ENCODE assay signal across 25 cellular contexts in the genomic region with DNA sequence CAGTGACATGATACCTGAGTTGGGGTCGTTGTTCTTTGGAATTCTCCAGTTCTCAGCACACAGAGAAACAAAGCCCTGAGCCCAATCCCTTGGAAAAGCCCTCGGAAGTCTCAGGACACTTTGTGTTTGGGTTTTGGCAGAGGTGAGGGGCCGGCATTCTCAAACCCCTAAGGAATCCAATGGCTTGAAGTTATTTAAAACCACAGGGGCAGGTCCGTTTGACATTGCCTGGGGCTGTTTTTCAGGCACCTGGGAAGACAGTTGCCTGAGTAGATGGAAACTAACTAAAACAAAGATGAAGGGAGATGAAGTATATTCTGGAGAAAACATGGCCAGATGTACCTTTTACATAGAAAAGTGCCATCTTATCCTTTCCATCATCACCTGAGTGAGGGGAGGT. TPM values are rescaled to one million over a fixed set of nuclear protein-coding genes. Genes with fewer than 3 reads are reported as not detected.
DNase-seq lines count a peak whose midpoint lies in the region; ATAC-seq and TF ChIP-seq lines count a peak whose summit lies in the region.
"Had no signal": no experiment of that assay in that cellular context is flagged by ENCODE, and none has a peak within 500 bp of the region (broad histone marks: within the 10 kb centered on the region; RNA-seq: fewer than 3 reads in every experiment).

No MANE protein-coding gene starts in this region.

- H3K9me2 ChIP-seq in GM23338 (ENCODE audit: insufficient read depth), result peaks cover 4% of the 10 kb centered on the region; the same call in 1 of the 2 replicates

- H3K4ac ChIP-seq in mesendoderm (ENCODE audit: low read depth, low read length), result no peak overlapping the region

- no peak overlapping the region for H2BK15ac ChIP-seq in mesendoderm (replicated peaks; ENCODE audit: low read depth)

- H3K36me3 Mint-ChIP-seq in GM23338 (ENCODE audit: low read depth), result no peaks in the 10 kb centered on the region
- H3K36me3 Mint-ChIP-seq: CD14-positive monocyte; CD4-positive, alpha-beta memory T cell; CD4-positive, CD25-positive, alpha-beta regulatory T cell; CD8-positive, alpha-beta memory T cell had no signal

- no peak overlapping the region for H3K23ac ChIP-seq in mesendoderm (ENCODE audit: low read length)

- H3F3A ChIP-seq in GM23338 (replicated peaks; ENCODE audit: low read depth), result no peaks in the 10 kb centered on the region

- H3K4me3 Mint-ChIP-seq in GM23338, result no peak overlapping the region
- H3K4me3 Mint-ChIP-seq: CD14-positive monocyte; CD4-positive, alpha-beta memory T cell; CD4-positive, CD25-positive, alpha-beta regulatory T cell had no signal

- H3K18ac ChIP-seq in mesendoderm (ENCODE audit: low read length), result no peak overlapping the region

- H2AFZ ChIP-seq in GM23338, result no peak overlapping the region

- H2BK5ac ChIP-seq in mesendoderm (ENCODE audit: low read length), result no peak overlapping the region

- H3K4me1 ChIP-seq in GM23338 (ENCODE audit: insufficient read depth), result peaks cover 19% of the 10 kb centered on the region
- H3K4me1 ChIP-seq in mesendoderm (ENCODE audit: control insufficient read depth, low read depth, low read length), result no peaks in the 10 kb centered on the region
- H3K4me1 ChIP-seq: BE2C had no signal

- no peak overlapping the region for H2AK5ac ChIP-seq in mesendoderm (ENCODE audit: low read length)

- no peak overlapping the region for H3K9ac ChIP-seq in mesendoderm (ENCODE audit: low read length)
- H3K9ac ChIP-seq: BLaER1 had no signal

- DNase-seq in GM23338 (ENCODE audit: low spot score), result peak; percentile 22
- DNase-seq in mesendoderm, result peak; percentile 67
- no peak for DNase-seq in occipital lobe (lab: John Stamatoyannopoulos, UW)
- DNase-seq: 8988T; ACHN; BE2C; C1 segment of cervical spinal cord; CD4-positive, alpha-beta memory T cell; CD4-positive, CD25-positive, alpha-beta regulatory T cell; CD8-positive, alpha-beta memory T cell; COR-L47; DMS 273 treated with DMSO at 0.1 percent for 48 hours; DMS153; DMS53; DMS79; DND-41; EL; GF-D8 had no signal

- no peaks in the 10 kb centered on the region for H3K79me1 ChIP-seq in mesendoderm (ENCODE audit: low read length)

- WGBS in mesendoderm (ENCODE audit: extremely low coverage, insufficient coverage, low lambda C conversion rate), result no CpG with 5 or more reads among the region's 4 CpGs

- no peak overlapping the region for H3K27ac Mint-ChIP-seq in GM23338
- H3K27ac Mint-ChIP-seq: CD4-positive, alpha-beta memory T cell; CD8-positive, alpha-beta memory T cell had no signal

- H3K36me3 ChIP-seq in GM23338 (ENCODE audit: insufficient read depth) (no peaks in the 10 kb centered on the region), mesendoderm (ENCODE audit: control insufficient read depth, insufficient read depth, low read length) (no peaks in the 10 kb centered on the region)
- H3K36me3 ChIP-seq: BE2C, BLaER1 had no signal

- peaks cover 35% of the 10 kb centered on the region for H3K4me1 Mint-ChIP-seq in GM23338

- H3K4me2 ChIP-seq in GM23338 (no peak overlapping the region), mesendoderm (ENCODE audit: low read length) (no peak overlapping the region)
- H3K4me2 ChIP-seq: BLaER1 had no signal

- ATAC-seq in GM23338, result no peak
- no peak for ATAC-seq in GM21723 (IDR thresholded peaks at IDR 0.05; ENCODE audit: unreplicated experiment)
- ATAC-seq in GM21390 (IDR thresholded peaks at IDR 0.05; ENCODE audit: unreplicated experiment), result no peak

- no peak overlapping the region for H3K4me3 ChIP-seq in GM23338
- no peak overlapping the region for H3K4me3 ChIP-seq in mesendoderm (ENCODE audit: low read length)
- H3K4me3 ChIP-seq: BLaER1 had no signal

- H3K27ac ChIP-seq in GM23338 (ENCODE audit: low read depth) (no peak overlapping the region), mesendoderm (ENCODE audit: low read depth, low read length) (no peak overlapping the region)
- H3K27ac ChIP-seq: BLaER1 had no signal

- no peak overlapping the region for H4K5ac ChIP-seq in mesendoderm (ENCODE audit: low read length)

- no peaks in the 10 kb centered on the region for H3K79me2 ChIP-seq in GM23338 (replicated peaks; ENCODE audit: insufficient read depth)
- no peaks in the 10 kb centered on the region for H3K79me2 ChIP-seq in mesendoderm (ENCODE audit: control insufficient read depth, insufficient read depth, low read length)

- TF ChIP-seq CTCF in GM23338 (conservative IDR thresholded peaks at IDR 0.05; ENCODE audit: low read depth in 2 of 2), result no peak

- H4K8ac ChIP-seq in mesendoderm (ENCODE audit: low read depth, low read length), result no peak overlapping the region

- peaks cover 15% of the 10 kb centered on the region for H3K27me3 ChIP-seq in GM23338 (ENCODE audit: insufficient read depth)
- no peaks in the 10 kb centered on the region for H3K27me3 ChIP-seq in mesendoderm (ENCODE audit: insufficient read depth, low read length, poor library complexity)
- H3K27me3 ChIP-seq: BE2C had no signal

- H4K20me1 ChIP-seq in GM23338 (replicated peaks; ENCODE audit: insufficient read depth), result no peaks in the 10 kb centered on the region
- H4K20me1 ChIP-seq: BLaER1 had no signal

- H3K9me3 Mint-ChIP-seq in GM23338, result no peaks in the 10 kb centered on the region; the same call in 1 of the 3 replicates
- H3K9me3 Mint-ChIP-seq: CD4-positive, alpha-beta memory T cell; CD4-positive, CD25-positive, alpha-beta regulatory T cell; CD8-positive, alpha-beta memory T cell had no signal

- H3K27me3 Mint-ChIP-seq in GM23338 (ENCODE audit: insufficient read depth, low read depth, poor library complexity), result peaks cover 8% of the 10 kb centered on the region

- H2BK120ac ChIP-seq in mesendoderm (ENCODE audit: low read depth, low read length), result no peak overlapping the region

- H3K56ac ChIP-seq in mesendoderm (ENCODE audit: low read length), result no peak overlapping the region

TF ChIP-seq in GM23338, 12 proteins besides CTCF, POLR2A, EP300 and RAD21 (continues in another document):
- TF ChIP-seq, protein P1, sequence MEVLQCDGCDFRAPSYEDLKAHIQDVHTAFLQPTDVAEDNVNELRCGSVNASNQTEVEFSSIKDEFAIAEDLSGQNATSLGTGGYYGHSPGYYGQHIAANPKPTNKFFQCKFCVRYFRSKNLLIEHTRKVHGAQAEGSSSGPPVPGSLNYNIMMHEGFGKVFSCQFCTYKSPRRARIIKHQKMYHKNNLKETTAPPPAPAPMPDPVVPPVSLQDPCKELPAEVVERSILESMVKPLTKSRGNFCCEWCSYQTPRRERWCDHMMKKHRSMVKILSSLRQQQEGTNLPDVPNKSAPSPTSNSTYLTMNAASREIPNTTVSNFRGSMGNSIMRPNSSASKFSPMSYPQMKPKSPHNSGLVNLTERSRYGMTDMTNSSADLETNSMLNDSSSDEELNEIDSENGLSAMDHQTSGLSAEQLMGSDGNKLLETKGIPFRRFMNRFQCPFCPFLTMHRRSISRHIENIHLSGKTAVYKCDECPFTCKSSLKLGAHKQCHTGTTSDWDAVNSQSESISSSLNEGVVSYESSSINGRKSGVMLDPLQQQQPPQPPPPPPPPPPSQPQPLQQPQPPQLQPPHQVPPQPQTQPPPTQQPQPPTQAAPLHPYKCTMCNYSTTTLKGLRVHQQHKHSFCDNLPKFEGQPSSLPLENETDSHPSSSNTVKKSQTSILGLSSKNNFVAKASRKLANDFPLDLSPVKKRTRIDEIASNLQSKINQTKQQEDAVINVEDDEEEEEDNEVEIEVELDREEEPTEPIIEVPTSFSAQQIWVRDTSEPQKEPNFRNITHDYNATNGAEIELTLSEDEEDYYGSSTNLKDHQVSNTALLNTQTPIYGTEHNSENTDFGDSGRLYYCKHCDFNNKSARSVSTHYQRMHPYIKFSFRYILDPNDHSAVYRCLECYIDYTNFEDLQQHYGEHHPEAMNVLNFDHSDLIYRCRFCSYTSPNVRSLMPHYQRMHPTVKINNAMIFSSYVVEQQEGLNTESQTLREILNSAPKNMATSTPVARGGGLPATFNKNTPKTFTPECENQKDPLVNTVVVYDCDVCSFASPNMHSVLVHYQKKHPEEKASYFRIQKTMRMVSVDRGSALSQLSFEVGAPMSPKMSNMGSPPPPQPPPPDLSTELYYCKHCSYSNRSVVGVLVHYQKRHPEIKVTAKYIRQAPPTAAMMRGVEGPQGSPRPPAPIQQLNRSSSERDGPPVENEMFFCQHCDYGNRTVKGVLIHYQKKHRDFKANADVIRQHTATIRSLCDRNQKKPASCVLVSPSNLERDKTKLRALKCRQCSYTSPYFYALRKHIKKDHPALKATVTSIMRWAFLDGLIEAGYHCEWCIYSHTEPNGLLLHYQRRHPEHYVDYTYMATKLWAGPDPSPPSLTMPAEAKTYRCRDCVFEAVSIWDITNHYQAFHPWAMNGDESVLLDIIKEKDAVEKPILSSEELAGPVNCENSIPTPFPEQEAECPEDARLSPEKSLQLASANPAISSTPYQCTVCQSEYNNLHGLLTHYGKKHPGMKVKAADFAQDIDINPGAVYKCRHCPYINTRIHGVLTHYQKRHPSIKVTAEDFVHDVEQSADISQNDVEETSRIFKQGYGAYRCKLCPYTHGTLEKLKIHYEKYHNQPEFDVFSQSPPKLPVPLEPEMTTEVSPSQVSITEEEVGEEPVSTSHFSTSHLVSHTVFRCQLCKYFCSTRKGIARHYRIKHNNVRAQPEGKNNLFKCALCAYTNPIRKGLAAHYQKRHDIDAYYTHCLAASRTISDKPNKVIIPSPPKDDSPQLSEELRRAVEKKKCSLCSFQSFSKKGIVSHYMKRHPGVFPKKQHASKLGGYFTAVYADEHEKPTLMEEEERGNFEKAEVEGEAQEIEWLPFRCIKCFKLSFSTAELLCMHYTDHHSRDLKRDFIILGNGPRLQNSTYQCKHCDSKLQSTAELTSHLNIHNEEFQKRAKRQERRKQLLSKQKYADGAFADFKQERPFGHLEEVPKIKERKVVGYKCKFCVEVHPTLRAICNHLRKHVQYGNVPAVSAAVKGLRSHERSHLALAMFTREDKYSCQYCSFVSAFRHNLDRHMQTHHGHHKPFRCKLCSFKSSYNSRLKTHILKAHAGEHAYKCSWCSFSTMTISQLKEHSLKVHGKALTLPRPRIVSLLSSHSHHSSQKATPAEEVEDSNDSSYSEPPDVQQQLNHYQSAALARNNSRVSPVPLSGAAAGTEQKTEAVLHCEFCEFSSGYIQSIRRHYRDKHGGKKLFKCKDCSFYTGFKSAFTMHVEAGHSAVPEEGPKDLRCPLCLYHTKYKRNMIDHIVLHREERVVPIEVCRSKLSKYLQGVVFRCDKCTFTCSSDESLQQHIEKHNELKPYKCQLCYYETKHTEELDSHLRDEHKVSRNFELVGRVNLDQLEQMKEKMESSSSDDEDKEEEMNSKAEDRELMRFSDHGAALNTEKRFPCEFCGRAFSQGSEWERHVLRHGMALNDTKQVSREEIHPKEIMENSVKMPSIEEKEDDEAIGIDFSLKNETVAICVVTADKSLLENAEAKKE (CRISPR knock-in tag; IDR thresholded peaks at IDR 0.05), result no peak
- TF ChIP-seq ZNF114 (CRISPR knock-in tag; IDR thresholded peaks at IDR 0.05), result no peak

RNA-seq across cellular contexts. Expression of a gene that starts 22.5 kb away (rescaled TPM):
- 0.21 TPM in 1 of 2 replicates, not detected in the other for total RNA-seq in GM23338 (2014; rRNA removed; shearing (Covaris generic))
- 0.23 TPM in 1 of 2 replicates, not detected in the other for polyA plus RNA-seq in GM23338 (2016; fragmentation: Nextera tagmentation; extraction: Ambion mirVana)
- 0.10 TPM for polyA plus RNA-seq in mesendoderm (2013, experiment 1 of 2)
- polyA plus RNA-seq in mesendoderm (2013, experiment 2 of 2), result 0.04 TPM
- total RNA-seq in occipital lobe, result 0.47 TPM
- total RNA-seq: A673, Daoy had no signal
- polyA plus RNA-seq: AG04450, CD14-positive monocyte had no signal
